In the genomic region with DNA sequence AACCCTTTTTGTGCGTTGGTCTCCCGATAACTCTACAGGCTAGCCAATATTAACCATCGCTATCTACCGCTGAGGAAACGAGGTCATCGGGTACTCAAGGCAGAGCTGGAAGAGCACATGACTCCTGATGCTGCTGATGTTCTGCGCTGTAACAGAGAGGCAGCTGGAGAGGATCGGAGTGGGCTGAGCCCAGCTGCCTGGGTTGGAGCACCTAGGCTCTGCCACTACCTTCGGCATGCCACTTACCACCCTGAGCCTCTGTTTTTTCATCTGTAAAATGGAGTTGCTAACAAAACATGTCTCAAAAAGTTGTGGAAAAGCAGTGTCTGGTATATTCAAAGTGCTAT, we compare ENCODE assay signal across 8 cellular contexts.
A peak's percentile ranks its signal among the peaks of the same experiment; 100 is the strongest.
DNase-seq lines count a peak whose midpoint lies in the region; ATAC-seq lines count a peak whose summit lies in the region.

No MANE protein-coding gene starts in this region.

- H4K20me1 ChIP-seq in BLaER1 = no peaks in the 10 kb centered on the region

- H3K36me3 Mint-ChIP-seq in activated naive CD8-positive, alpha-beta T cell = no peaks in the 10 kb centered on the region
- H3K36me3 Mint-ChIP-seq in stimulated activated memory B cell treated with anti-CD40 and anti-IgM and Interleukin-4, amounts not matched to agents 10 μg/mL and 1 μg/mL and 100 μg/mL, for 72 hours = no peaks in the 10 kb centered on the region

- H3K4me3 ChIP-seq in BLaER1 = peak overlapping the region; percentile 81
- peak overlapping the region; percentile 67 for H3K4me3 ChIP-seq in iPS-18a (ENCODE audit: low read length)

- peak; percentile 10 for ATAC-seq in HG03175 (IDR thresholded peaks at IDR 0.05; ENCODE audit: unreplicated experiment)
- no peak for ATAC-seq in stimulated activated memory B cell treated with anti-CD40 and anti-IgM and Interleukin-4, amounts not matched to agents 10 μg/mL and 1 μg/mL and 100 μg/mL, for 72 hours

- H3K9me3 ChIP-seq in BLaER1 (no peaks in the 10 kb centered on the region), iPS-18a (ENCODE audit: control insufficient read depth, low read depth, low read length) (no peaks in the 10 kb centered on the region)

- H3K4me1 ChIP-seq in BLaER1 = peaks cover 28% of the 10 kb centered on the region
- H3K4me1 ChIP-seq in iPS-18a (ENCODE audit: control insufficient read depth, low read depth, low read length) = peaks cover 61% of the 10 kb centered on the region

- peaks cover 7% of the 10 kb centered on the region for H3K4me1 Mint-ChIP-seq in activated naive CD8-positive, alpha-beta T cell (ENCODE audit: low read depth)
- H3K4me1 Mint-ChIP-seq in stimulated activated memory B cell treated with anti-CD40 and anti-IgM and Interleukin-4, amounts not matched to agents 10 μg/mL and 1 μg/mL and 100 μg/mL, for 72 hours = peaks cover 25% of the 10 kb centered on the region

- H3K36me3 ChIP-seq in BLaER1 (no peaks in the 10 kb centered on the region), iPS-18a (ENCODE audit: control insufficient read depth, low read depth, low read length) (no peaks in the 10 kb centered on the region)

- peak overlapping the region; percentile 78; the same call in 1 of the 2 replicates for H3K9ac ChIP-seq in BLaER1
- peak overlapping the region; percentile 56 for H3K9ac ChIP-seq in iPS-18a (ENCODE audit: low read length)

- H3K4me3 Mint-ChIP-seq in activated naive CD8-positive, alpha-beta T cell = peak overlapping the region; percentile 86
- peak overlapping the region; percentile 67 for H3K4me3 Mint-ChIP-seq in stimulated activated memory B cell treated with anti-CD40 and anti-IgM and Interleukin-4, amounts not matched to agents 10 μg/mL and 1 μg/mL and 100 μg/mL, for 72 hours

- peaks cover 4% of the 10 kb centered on the region for H3K27me3 Mint-ChIP-seq in activated naive CD8-positive, alpha-beta T cell
- no peaks in the 10 kb centered on the region for H3K27me3 Mint-ChIP-seq in stimulated activated memory B cell treated with anti-CD40 and anti-IgM and Interleukin-4, amounts not matched to agents 10 μg/mL and 1 μg/mL and 100 μg/mL, for 72 hours

- no peak for DNase-seq in RKO (ENCODE audit: low spot score)
- no peak for DNase-seq in effector CD8-positive, alpha-beta T cell (lab: John Stamatoyannopoulos, UW)
- DNase-seq in stimulated activated CD4-positive, alpha-beta T cell treated with anti-CD3 and anti-CD28 coated beads, Interleukin-4, amount 100 ng/mL, for 1 hour = no peak

- H3K27me3 ChIP-seq in BLaER1 (no peaks in the 10 kb centered on the region; the same call in 1 of the 2 replicates), iPS-18a (ENCODE audit: control insufficient read depth, insufficient read depth, low read length) (peaks cover 25% of the 10 kb centered on the region)

- H3K27ac ChIP-seq in BLaER1 = no peak overlapping the region
- H3K27ac ChIP-seq in iPS-18a (ENCODE audit: low read length) = no peak overlapping the region

- peak overlapping the region; percentile 72 for H3K27ac Mint-ChIP-seq in activated naive CD8-positive, alpha-beta T cell
- no peak overlapping the region for H3K27ac Mint-ChIP-seq in stimulated activated memory B cell treated with anti-CD40 and anti-IgM and Interleukin-4, amounts not matched to agents 10 μg/mL and 1 μg/mL and 100 μg/mL, for 72 hours

- H3K9me3 Mint-ChIP-seq in activated naive CD8-positive, alpha-beta T cell (ENCODE audit: low read depth) = no peaks in the 10 kb centered on the region
- H3K9me3 Mint-ChIP-seq in stimulated activated memory B cell treated with anti-CD40 and anti-IgM and Interleukin-4, amounts not matched to agents 10 μg/mL and 1 μg/mL and 100 μg/mL, for 72 hours = no peaks in the 10 kb centered on the region

- peak overlapping the region; percentile 89 for H3K4me2 ChIP-seq in BLaER1
